ENCODE assay signal across 9 cellular contexts in the genomic region with DNA sequence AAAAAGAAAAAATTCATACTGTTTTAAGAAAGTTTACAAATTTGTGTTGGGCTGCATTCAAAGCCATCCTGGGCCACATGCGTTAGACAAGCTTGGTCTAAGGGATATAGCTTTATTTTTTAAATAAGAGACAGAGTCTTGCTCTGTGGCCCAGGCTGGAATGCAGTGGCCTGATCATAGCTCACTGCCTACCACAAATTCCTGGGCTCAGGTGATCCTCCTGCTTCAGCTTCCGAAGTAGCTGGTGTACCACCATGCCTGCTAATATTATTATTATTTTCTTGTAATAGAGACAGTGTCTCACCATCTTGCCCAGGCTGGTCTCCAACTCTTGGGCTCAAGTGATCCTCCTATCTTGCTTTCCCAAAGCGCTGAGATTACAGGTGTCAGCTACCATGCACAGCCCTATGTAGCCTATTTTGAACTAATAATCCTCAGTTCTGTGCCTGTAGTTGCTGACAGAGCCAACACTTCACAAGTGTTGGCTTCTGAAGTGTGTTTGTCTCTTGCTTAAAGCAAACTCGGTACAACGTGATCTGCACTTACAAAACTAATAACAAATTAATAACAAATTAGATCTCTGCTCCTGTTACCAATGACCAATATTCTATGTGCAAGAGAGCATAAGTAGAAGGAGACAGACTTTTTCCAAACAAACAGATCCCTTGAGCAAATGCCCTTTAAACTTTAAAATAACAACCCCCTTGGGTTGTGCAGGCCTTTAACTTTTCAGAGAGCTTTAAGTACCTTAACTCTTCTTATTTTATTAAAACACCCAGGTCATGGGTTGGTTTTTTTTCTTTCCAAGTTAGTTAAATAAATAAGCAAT.
DNase-seq lines count a peak whose midpoint lies in the region; ATAC-seq and TF ChIP-seq lines count a peak whose summit lies in the region.
"Had no signal": no experiment of that assay in that cellular context is flagged by ENCODE, and none has a peak within 500 bp of the region (broad histone marks: within the 10 kb centered on the region; RNA-seq: fewer than 3 reads in every experiment).

No MANE protein-coding gene starts in this region.

- TF ChIP-seq POLR2A in breast epithelium (IDR thresholded peaks at IDR 0.05) (no peak), esophagus squamous epithelium (IDR thresholded peaks at IDR 0.05) (no peak), vagina (IDR thresholded peaks at IDR 0.05) (no peak), GM18505 (IDR thresholded peaks at IDR 0.05; ENCODE audit: borderline replicate concordance, extremely low read depth, insufficient read depth, insufficient read length) (no peak)

- H3K9me3 ChIP-seq in breast epithelium (no peaks in the 10 kb centered on the region), mammary epithelial cell (replicated peaks; ENCODE audit: insufficient read depth, low read length) (no peaks in the 10 kb centered on the region), esophagus squamous epithelium (no peaks in the 10 kb centered on the region), neural progenitor cell (ENCODE audit: low read depth) (no peaks in the 10 kb centered on the region), vagina (no peaks in the 10 kb centered on the region)

- H3K27me3 Mint-ChIP-seq in neural progenitor cell (ENCODE audit: insufficient read depth, low read depth), result peaks cover 6% of the 10 kb centered on the region
- no peaks in the 10 kb centered on the region for H3K27me3 Mint-ChIP-seq in activated T-helper 17 cell treated with anti-CD3 and anti-CD28 coated beads, Interleukin-2, amount 50 U/mL, for 72 hours

- peaks cover 5% of the 10 kb centered on the region for H3K9me3 Mint-ChIP-seq in neural progenitor cell
- H3K9me3 Mint-ChIP-seq in activated T-helper 17 cell treated with anti-CD3 and anti-CD28 coated beads, Interleukin-2, amount 50 U/mL, for 72 hours, result no peaks in the 10 kb centered on the region

- no peaks in the 10 kb centered on the region for H4K20me1 ChIP-seq in mammary epithelial cell (ENCODE audit: insufficient read depth, low read length)
- no peaks in the 10 kb centered on the region for H4K20me1 ChIP-seq in neural progenitor cell (ENCODE audit: low read depth)

- WGBS in mammary epithelial cell (ENCODE audit: low coverage, missing lambda C conversion rate), result 73% methylated on average over 5 of the region's 5 CpGs
- 76 to 78% methylated on average over 5 of the region's 5 CpGs for WGBS in esophagus squamous epithelium, 2 donors

- H3K4me3 ChIP-seq in breast epithelium (no peak overlapping the region), mammary epithelial cell (replicated peaks in 1 of 3; ENCODE audit: insufficient read depth in 1 of 3, low read depth in 2 of 3, low read length in 3 of 3) (no peak overlapping the region), esophagus squamous epithelium (no peak overlapping the region), neural progenitor cell (no peak overlapping the region), vagina (no peak overlapping the region)

- no peaks in the 10 kb centered on the region for H3K79me2 ChIP-seq in mammary epithelial cell (ENCODE audit: insufficient read depth, low read length)
- H3K79me2 ChIP-seq in neural progenitor cell (ENCODE audit: low read depth), result no peaks in the 10 kb centered on the region

- CTCF ChIA-PET in mammary epithelial cell (lab: Charles Lee; ENCODE audit: low non-redundant PET), result no interaction called here

- DNase-seq in breast epithelium (ENCODE audit: low spot score in 2 of 2), result no peak
- DNase-seq in mammary epithelial cell, result no peak
- no peak for DNase-seq in esophagus squamous epithelium (lab: John Stamatoyannopoulos, UW)
- DNase-seq in neural progenitor cell (ENCODE audit: low spot score), result no peak
- DNase-seq in vagina (ENCODE audit: extremely low spot score in 2 of 2), result no peak
- no peak for DNase-seq in NCI-H1417 treated with DMSO at 0.1 percent for 48 hours (lab: John Stamatoyannopoulos, UW)
- DNase-seq: RPMI8226 had no signal

- H3K4me2 ChIP-seq in mammary epithelial cell (ENCODE audit: insufficient read depth, low read depth, low read length) (no peak overlapping the region), neural progenitor cell (peak overlapping the region; percentile 51)

- H3K27ac Mint-ChIP-seq in neural progenitor cell, result peak overlapping the region; percentile 92
- no peak overlapping the region for H3K27ac Mint-ChIP-seq in activated T-helper 17 cell treated with anti-CD3 and anti-CD28 coated beads, Interleukin-2, amount 50 U/mL, for 72 hours

- H3K27me3 ChIP-seq in breast epithelium, result no peaks in the 10 kb centered on the region
- H3K27me3 ChIP-seq in mammary epithelial cell (ENCODE audit: insufficient read depth, low read length), result no peaks in the 10 kb centered on the region
- no peaks in the 10 kb centered on the region for H3K27me3 ChIP-seq in esophagus squamous epithelium
- H3K27me3 ChIP-seq in neural progenitor cell, result no peaks in the 10 kb centered on the region
- no peaks in the 10 kb centered on the region for H3K27me3 ChIP-seq in vagina

- peaks cover 0 to 7% of the 10 kb centered on the region in 2 donors for H3K4me1 ChIP-seq in breast epithelium
- H3K4me1 ChIP-seq in mammary epithelial cell (ENCODE audit: insufficient read depth, low read length), result no peaks in the 10 kb centered on the region
- H3K4me1 ChIP-seq in esophagus squamous epithelium, result peaks cover 7 to 35% (median 25%) of the 10 kb centered on the region in 3 donors
- H3K4me1 ChIP-seq in neural progenitor cell, result peaks cover 24% of the 10 kb centered on the region
- H3K4me1 ChIP-seq in vagina, result peaks cover 38% of the 10 kb centered on the region

- intact Hi-C loops in breast epithelium (cut with DNase I; ENCODE audit: low total_unique reads), result no loop called here
- intact Hi-C loops in mammary epithelial cell (cut with micrococcal nuclease), result no loop called here
- intact Hi-C loops in esophagus squamous epithelium (cut with DNase I), result no loop called here
- intact Hi-C loops in vagina (cut with DNase I), result no loop called here

- in situ Hi-C loops in mammary epithelial cell (cut with MboI; ENCODE audit: low sequenced_read_pairs in 2 of 2), result no loop called here

- H3K4me3 Mint-ChIP-seq in neural progenitor cell, result peak overlapping the region; percentile 65
- H3K4me3 Mint-ChIP-seq in activated T-helper 17 cell treated with anti-CD3 and anti-CD28 coated beads, Interleukin-2, amount 50 U/mL, for 72 hours, result no peak overlapping the region

- H3K27ac ChIP-seq in breast epithelium, result peak overlapping the region; percentile 60 to 62
- H3K27ac ChIP-seq in mammary epithelial cell (ENCODE audit: insufficient read depth, low read depth, low read length), result no peak overlapping the region
- peak overlapping the region in 3 of 4 donors; percentile 71 to 75 (median 73) for H3K27ac ChIP-seq in esophagus squamous epithelium
- peak overlapping the region; percentile 35 for H3K27ac ChIP-seq in neural progenitor cell
- H3K27ac ChIP-seq in vagina, result peak overlapping the region; percentile 79

- dilution Hi-C loops in mammary epithelial cell (cut with HindIII; ENCODE audit: low sequenced_read_pairs), result no loop called here

- no TSS peak for BruUV-seq in mammary epithelial cell (replicated peaks; lab: Mats Ljungman, UMichigan)

- H3K36me3 Mint-ChIP-seq in neural progenitor cell, result no peaks in the 10 kb centered on the region
- H3K36me3 Mint-ChIP-seq in activated T-helper 17 cell treated with anti-CD3 and anti-CD28 coated beads, Interleukin-2, amount 50 U/mL, for 72 hours (ENCODE audit: low read depth), result no peaks in the 10 kb centered on the region

- peaks cover 6% of the 10 kb centered on the region for H3F3A ChIP-seq in neural progenitor cell (ENCODE audit: low read depth)

- H3K9ac ChIP-seq in mammary epithelial cell (ENCODE audit: insufficient read depth, low read length), result no peak overlapping the region
- H3K9ac ChIP-seq in neural progenitor cell, result no peak overlapping the region

- no peak for TF ChIP-seq CTCF in breast epithelium (IDR thresholded peaks at IDR 0.05)
- no peak for TF ChIP-seq CTCF in mammary epithelial cell (conservative IDR thresholded peaks at IDR 0.05 in 1 of 2, IDR thresholded peaks at IDR 0.05 in 1 of 2; ENCODE audit: extremely low read depth in 1 of 2, insufficient read depth in 1 of 2, low read depth in 1 of 2, low read length in 2 of 2)
- TF ChIP-seq CTCF in esophagus squamous epithelium (IDR thresholded peaks at IDR 0.05), result no peak
- TF ChIP-seq CTCF in neural progenitor cell (IDR thresholded peaks at IDR 0.05), result no peak
- TF ChIP-seq CTCF in vagina (IDR thresholded peaks at IDR 0.05), result no peak

- peaks cover 41% of the 10 kb centered on the region for H3K4me1 Mint-ChIP-seq in neural progenitor cell
- H3K4me1 Mint-ChIP-seq in activated T-helper 17 cell treated with anti-CD3 and anti-CD28 coated beads, Interleukin-2, amount 50 U/mL, for 72 hours, result peaks cover 6% of the 10 kb centered on the region

- ATAC-seq in GM18505 (IDR thresholded peaks at IDR 0.05; ENCODE audit: unreplicated experiment), result no peak
- no peak for ATAC-seq in activated T-helper 17 cell treated with anti-CD3 and anti-CD28 coated beads, Interleukin-2, amount 50 U/mL, for 72 hours (replicated peaks)

- H2AFZ ChIP-seq in mammary epithelial cell (ENCODE audit: low read depth, low read length) (no peak overlapping the region), neural progenitor cell (replicated peaks) (peak overlapping the region; percentile 88)

- H3K36me3 ChIP-seq in breast epithelium (no peaks in the 10 kb centered on the region), mammary epithelial cell (ENCODE audit: insufficient read depth, low read length) (no peaks in the 10 kb centered on the region), esophagus squamous epithelium (no peaks in the 10 kb centered on the region), neural progenitor cell (no peaks in the 10 kb centered on the region), vagina (no peaks in the 10 kb centered on the region)
